ENCODE assay signal across 1 cellular context in the genomic region with DNA sequence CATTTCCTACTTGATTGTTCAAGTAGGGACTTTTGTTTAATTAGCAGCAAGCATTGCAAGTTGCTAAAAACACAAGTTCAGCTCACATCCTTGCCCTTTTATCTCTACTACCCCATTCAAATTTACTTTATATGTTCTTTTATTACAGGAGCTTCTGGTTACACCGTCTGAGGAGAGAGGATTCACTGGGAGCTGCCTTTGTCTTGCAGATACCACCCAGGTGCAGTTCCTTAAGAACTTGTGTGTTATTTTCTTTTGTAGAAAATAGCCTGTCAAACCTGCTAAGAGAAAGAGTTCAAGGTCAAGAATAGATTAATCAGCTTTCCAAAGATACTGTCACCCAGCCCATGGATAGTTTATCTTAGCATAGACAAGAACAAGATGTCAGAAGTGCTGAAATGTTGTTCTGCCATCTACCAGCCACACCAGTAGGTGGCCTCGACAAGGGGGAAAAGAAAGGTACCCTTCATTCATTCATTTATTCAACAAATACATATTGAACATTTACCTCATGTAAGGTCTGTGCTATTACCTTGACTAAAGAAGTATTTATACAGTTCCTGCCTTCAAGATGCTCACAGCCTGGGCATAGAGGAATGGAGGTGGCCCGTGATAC.
TF ChIP-seq lines count a peak whose summit lies in the region.

No MANE protein-coding gene starts in this region.

TF ChIP-seq in H1, 55 proteins besides CTCF, POLR2A, EP300 and RAD21 (continued from another document):
- no peak for TF ChIP-seq KDM4A (IDR thresholded peaks at IDR 0.05; ENCODE audit: low read depth, low read length, severe bottlenecking)
- no peak for TF ChIP-seq RNF2 (IDR thresholded peaks at IDR 0.05; ENCODE audit: borderline replicate concordance, low read depth, low read length, missing control alignments, poor library complexity, severe bottlenecking)
- TF ChIP-seq FOSL1 (IDR thresholded peaks at IDR 0.05; ENCODE audit: insufficient read depth, low read depth, low read length), result no peak
- no peak for TF ChIP-seq NRF1 (IDR thresholded peaks at IDR 0.05; ENCODE audit: low read depth, low read length)
- no peak for TF ChIP-seq E2F6 (IDR thresholded peaks at IDR 0.05)
- TF ChIP-seq CREB1 (IDR thresholded peaks at IDR 0.05), result no peak
- TF ChIP-seq, protein P1, sequence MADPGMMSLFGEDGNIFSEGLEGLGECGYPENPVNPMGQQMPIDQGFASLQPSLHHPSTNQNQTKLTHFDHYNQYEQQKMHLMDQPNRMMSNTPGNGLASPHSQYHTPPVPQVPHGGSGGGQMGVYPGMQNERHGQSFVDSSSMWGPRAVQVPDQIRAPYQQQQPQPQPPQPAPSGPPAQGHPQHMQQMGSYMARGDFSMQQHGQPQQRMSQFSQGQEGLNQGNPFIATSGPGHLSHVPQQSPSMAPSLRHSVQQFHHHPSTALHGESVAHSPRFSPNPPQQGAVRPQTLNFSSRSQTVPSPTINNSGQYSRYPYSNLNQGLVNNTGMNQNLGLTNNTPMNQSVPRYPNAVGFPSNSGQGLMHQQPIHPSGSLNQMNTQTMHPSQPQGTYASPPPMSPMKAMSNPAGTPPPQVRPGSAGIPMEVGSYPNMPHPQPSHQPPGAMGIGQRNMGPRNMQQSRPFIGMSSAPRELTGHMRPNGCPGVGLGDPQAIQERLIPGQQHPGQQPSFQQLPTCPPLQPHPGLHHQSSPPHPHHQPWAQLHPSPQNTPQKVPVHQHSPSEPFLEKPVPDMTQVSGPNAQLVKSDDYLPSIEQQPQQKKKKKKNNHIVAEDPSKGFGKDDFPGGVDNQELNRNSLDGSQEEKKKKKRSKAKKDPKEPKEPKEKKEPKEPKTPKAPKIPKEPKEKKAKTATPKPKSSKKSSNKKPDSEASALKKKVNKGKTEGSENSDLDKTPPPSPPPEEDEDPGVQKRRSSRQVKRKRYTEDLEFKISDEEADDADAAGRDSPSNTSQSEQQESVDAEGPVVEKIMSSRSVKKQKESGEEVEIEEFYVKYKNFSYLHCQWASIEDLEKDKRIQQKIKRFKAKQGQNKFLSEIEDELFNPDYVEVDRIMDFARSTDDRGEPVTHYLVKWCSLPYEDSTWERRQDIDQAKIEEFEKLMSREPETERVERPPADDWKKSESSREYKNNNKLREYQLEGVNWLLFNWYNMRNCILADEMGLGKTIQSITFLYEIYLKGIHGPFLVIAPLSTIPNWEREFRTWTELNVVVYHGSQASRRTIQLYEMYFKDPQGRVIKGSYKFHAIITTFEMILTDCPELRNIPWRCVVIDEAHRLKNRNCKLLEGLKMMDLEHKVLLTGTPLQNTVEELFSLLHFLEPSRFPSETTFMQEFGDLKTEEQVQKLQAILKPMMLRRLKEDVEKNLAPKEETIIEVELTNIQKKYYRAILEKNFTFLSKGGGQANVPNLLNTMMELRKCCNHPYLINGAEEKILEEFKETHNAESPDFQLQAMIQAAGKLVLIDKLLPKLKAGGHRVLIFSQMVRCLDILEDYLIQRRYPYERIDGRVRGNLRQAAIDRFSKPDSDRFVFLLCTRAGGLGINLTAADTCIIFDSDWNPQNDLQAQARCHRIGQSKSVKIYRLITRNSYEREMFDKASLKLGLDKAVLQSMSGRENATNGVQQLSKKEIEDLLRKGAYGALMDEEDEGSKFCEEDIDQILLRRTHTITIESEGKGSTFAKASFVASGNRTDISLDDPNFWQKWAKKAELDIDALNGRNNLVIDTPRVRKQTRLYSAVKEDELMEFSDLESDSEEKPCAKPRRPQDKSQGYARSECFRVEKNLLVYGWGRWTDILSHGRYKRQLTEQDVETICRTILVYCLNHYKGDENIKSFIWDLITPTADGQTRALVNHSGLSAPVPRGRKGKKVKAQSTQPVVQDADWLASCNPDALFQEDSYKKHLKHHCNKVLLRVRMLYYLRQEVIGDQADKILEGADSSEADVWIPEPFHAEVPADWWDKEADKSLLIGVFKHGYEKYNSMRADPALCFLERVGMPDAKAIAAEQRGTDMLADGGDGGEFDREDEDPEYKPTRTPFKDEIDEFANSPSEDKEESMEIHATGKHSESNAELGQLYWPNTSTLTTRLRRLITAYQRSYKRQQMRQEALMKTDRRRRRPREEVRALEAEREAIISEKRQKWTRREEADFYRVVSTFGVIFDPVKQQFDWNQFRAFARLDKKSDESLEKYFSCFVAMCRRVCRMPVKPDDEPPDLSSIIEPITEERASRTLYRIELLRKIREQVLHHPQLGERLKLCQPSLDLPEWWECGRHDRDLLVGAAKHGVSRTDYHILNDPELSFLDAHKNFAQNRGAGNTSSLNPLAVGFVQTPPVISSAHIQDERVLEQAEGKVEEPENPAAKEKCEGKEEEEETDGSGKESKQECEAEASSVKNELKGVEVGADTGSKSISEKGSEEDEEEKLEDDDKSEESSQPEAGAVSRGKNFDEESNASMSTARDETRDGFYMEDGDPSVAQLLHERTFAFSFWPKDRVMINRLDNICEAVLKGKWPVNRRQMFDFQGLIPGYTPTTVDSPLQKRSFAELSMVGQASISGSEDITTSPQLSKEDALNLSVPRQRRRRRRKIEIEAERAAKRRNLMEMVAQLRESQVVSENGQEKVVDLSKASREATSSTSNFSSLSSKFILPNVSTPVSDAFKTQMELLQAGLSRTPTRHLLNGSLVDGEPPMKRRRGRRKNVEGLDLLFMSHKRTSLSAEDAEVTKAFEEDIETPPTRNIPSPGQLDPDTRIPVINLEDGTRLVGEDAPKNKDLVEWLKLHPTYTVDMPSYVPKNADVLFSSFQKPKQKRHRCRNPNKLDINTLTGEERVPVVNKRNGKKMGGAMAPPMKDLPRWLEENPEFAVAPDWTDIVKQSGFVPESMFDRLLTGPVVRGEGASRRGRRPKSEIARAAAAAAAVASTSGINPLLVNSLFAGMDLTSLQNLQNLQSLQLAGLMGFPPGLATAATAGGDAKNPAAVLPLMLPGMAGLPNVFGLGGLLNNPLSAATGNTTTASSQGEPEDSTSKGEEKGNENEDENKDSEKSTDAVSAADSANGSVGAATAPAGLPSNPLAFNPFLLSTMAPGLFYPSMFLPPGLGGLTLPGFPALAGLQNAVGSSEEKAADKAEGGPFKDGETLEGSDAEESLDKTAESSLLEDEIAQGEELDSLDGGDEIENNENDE (IDR thresholded peaks at IDR 0.05; ENCODE audit: insufficient replicate concordance, low read length), result no peak
- TF ChIP-seq JUN (IDR thresholded peaks at IDR 0.05; ENCODE audit: low read depth, low read length), result no peak
- no peak for TF ChIP-seq SP4 (IDR thresholded peaks at IDR 0.05; ENCODE audit: low read length)
- TF ChIP-seq POLR2AphosphoS5 (IDR thresholded peaks at IDR 0.05; ENCODE audit: low read depth, low read length), result no peak
- TF ChIP-seq MAFK (IDR thresholded peaks at IDR 0.05; ENCODE audit: low read depth, low read length), result no peak
- no peak for TF ChIP-seq TCF12 (IDR thresholded peaks at IDR 0.05; ENCODE audit: low read depth, low read length)
- TF ChIP-seq BACH1 (IDR thresholded peaks at IDR 0.05; ENCODE audit: low read length), result no peak
- TF ChIP-seq PHF8 (conservative IDR thresholded peaks at IDR 0.05; ENCODE audit: low read depth, low read length), result no peak
- TF ChIP-seq, protein P2, sequence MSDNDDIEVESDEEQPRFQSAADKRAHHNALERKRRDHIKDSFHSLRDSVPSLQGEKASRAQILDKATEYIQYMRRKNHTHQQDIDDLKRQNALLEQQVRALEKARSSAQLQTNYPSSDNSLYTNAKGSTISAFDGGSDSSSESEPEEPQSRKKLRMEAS (IDR thresholded peaks at IDR 0.05), result no peak
- TF ChIP-seq HDAC2 (IDR thresholded peaks at IDR 0.05; ENCODE audit: borderline replicate concordance in 1 of 2, low read depth in 2 of 2, low read length in 2 of 2), result no peak
